ENCODE assay signal across 8 cellular contexts in the genomic region with DNA sequence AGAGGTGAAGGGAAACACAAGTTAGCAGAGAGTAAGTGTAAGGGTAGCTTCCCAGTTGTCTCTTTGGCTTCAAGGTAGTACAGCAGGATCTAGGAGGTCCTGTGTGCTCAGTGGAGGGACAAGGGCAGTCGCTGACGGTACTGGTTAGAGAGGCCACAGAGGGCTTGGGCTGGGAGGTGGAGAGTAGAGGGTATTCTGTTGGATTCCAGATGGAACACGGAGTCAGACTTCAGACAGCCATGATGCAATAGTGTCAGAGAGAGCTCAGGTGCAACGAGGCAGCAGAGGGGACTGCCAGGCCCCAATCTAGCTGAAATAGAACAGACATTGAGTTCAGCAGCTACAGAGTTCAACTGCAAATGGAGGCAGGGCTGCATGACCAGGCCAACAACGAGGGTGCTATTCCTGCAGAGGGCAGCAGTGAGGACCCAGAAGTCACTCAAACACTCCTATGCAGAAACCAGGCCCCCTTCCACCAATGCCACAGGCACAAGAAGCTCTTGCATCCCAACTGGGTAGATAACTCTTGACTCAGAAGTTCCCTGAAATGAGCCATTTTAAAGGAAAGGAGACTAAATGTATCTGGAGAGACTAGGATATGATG.
DNase-seq lines count a peak whose midpoint lies in the region; ATAC-seq, FAIRE-seq and TF ChIP-seq lines count a peak whose summit lies in the region.

No MANE protein-coding gene starts in this region.

- intact Hi-C loops in HCT116 (cut with micrococcal nuclease) = no loop called here
- intact Hi-C loops in PC-3 (cut with micrococcal nuclease) = no loop called here
- intact Hi-C loops in left lung (cut with DNase I) = no loop called here

- H3K79me2 ChIP-seq in HCT116 (ENCODE audit: insufficient read depth, low read length) (no peaks in the 10 kb centered on the region), PC-3 (ENCODE audit: low read length) (no peaks in the 10 kb centered on the region)

- no peak for TF ChIP-seq POLR2A in GM12891 (IDR thresholded peaks at IDR 0.05; ENCODE audit: low read depth, low read length)
- TF ChIP-seq POLR2A in HCT116 (IDR thresholded peaks at IDR 0.05; ENCODE audit: borderline replicate concordance, extremely low read depth, insufficient read depth, insufficient read length) = no peak

- no peaks in the 10 kb centered on the region for H3K9me3 ChIP-seq in HCT116 (ENCODE audit: control insufficient read depth in 1 of 2, insufficient read depth in 1 of 2, low read depth in 1 of 2, low read length in 2 of 2)
- H3K9me3 ChIP-seq in PC-3 (ENCODE audit: low read length) = no peaks in the 10 kb centered on the region
- no peaks in the 10 kb centered on the region for H3K9me3 ChIP-seq in left lung

- TF ChIP-seq RAD21 in HCT116 (IDR thresholded peaks at IDR 0.05; ENCODE audit: low read depth) = no peak

- no peak overlapping the region for H3K4me3 ChIP-seq in HCT116 (replicated peaks in 1 of 2; ENCODE audit: low read depth in 1 of 2, low read length in 2 of 2)
- no peak overlapping the region for H3K4me3 ChIP-seq in PC-3 (ENCODE audit: low read length)
- H3K4me3 ChIP-seq in kidney epithelial cell (ENCODE audit: low read depth, low read length) = no peak overlapping the region
- no peak overlapping the region for H3K4me3 ChIP-seq in left lung

- H3K4me1 ChIP-seq in HCT116 (ENCODE audit: control insufficient read depth in 1 of 2, insufficient read depth in 2 of 2, low read length in 2 of 2) = no peaks in the 10 kb centered on the region
- no peaks in the 10 kb centered on the region for H3K4me1 ChIP-seq in PC-3 (ENCODE audit: insufficient read depth, low read length)
- H3K4me1 ChIP-seq in left lung = no peaks in the 10 kb centered on the region

- DNase-seq in GM12891 (ENCODE audit: insufficient read length, low spot score) (peak; percentile 2), HCT116 (ENCODE audit: low read depth, low spot score) (no peak), PC-3 (peak; percentile 37), kidney epithelial cell (ENCODE audit: low read depth) (no peak), urothelium cell line (ENCODE audit: low spot score) (no peak), NCI-H1436 (lab: John Stamatoyannopoulos, UW) (no peak), left lung (no peak)
- no peak for DNase-seq in stimulated activated CD4-positive, alpha-beta T cell treated with anti-CD3 and anti-CD28 coated beads, Interleukin-4, amount 100 ng/mL, for 1 hour

- no peak overlapping the region for H2AFZ ChIP-seq in HCT116 (ENCODE audit: low read depth, low read length, poor library complexity, severe bottlenecking)
- no peak overlapping the region for H2AFZ ChIP-seq in PC-3 (ENCODE audit: low read length)

- POLR2A ChIA-PET in HCT116 (lab: Charles Lee) = no interaction called here
- POLR2A ChIA-PET in PC-3 (lab: Charles Lee; ENCODE audit: unreplicated experiment) = no interaction called here

- H3K27ac ChIP-seq in HCT116 (ENCODE audit: low read depth, low read length) (no peak overlapping the region), PC-3 (ENCODE audit: low read length) (no peak overlapping the region), left lung (no peak overlapping the region)

- BruUV-seq in HCT116 (replicated peaks; lab: Mats Ljungman, UMichigan) = no TSS peak
- BruUV-seq in PC-3 (replicated peaks; lab: Mats Ljungman, UMichigan) = no TSS peak

- CTCF ChIA-PET in HCT116 (lab: Charles Lee) (no interaction called here), PC-3 (lab: Charles Lee) (no interaction called here)

- no peaks in the 10 kb centered on the region for H3K9me2 ChIP-seq in HCT116 (ENCODE audit: insufficient read depth)
- no peaks in the 10 kb centered on the region for H3K9me2 ChIP-seq in PC-3 (replicated peaks; ENCODE audit: low read length)

- ATAC-seq in HCT116 = peak; percentile 75
- peak; percentile 55; the same call in 1 of the 2 replicates for ATAC-seq in PC-3
- ATAC-seq in left lung = no peak

- no peaks in the 10 kb centered on the region for H3K36me3 ChIP-seq in HCT116 (ENCODE audit: control insufficient read depth in 1 of 2, insufficient read depth in 2 of 2, low read length in 2 of 2)
- no peaks in the 10 kb centered on the region for H3K36me3 ChIP-seq in PC-3 (ENCODE audit: low read depth, low read length)
- H3K36me3 ChIP-seq in kidney epithelial cell (ENCODE audit: control insufficient read depth, insufficient read depth, low read length) = no peaks in the 10 kb centered on the region
- H3K36me3 ChIP-seq in left lung = no peaks in the 10 kb centered on the region

- H3K27me3 ChIP-seq in HCT116 (ENCODE audit: insufficient read depth, low read length) (no peaks in the 10 kb centered on the region), PC-3 (ENCODE audit: low read length) (no peaks in the 10 kb centered on the region), kidney epithelial cell (ENCODE audit: control insufficient read depth, insufficient read depth, low read length) (no peaks in the 10 kb centered on the region), left lung (no peaks in the 10 kb centered on the region)

- H3K9ac ChIP-seq in HCT116 (ENCODE audit: low read length) (no peak overlapping the region), PC-3 (ENCODE audit: low read length) (no peak overlapping the region)

- TF ChIP-seq CTCF in HCT116 (IDR thresholded peaks at IDR 0.05 in 2 of 3, conservative IDR thresholded peaks at IDR 0.05 in 1 of 3; ENCODE audit: borderline replicate concordance in 1 of 3, insufficient read depth in 1 of 3, low read depth in 2 of 3, low read length in 2 of 3) = peak in 2 of 3 experiments; percentile 34 to 37; a peak in 3 of 6 replicates
- peak; percentile 68 for TF ChIP-seq CTCF in PC-3 (conservative IDR thresholded peaks at IDR 0.05; ENCODE audit: low read depth, low read length)
- TF ChIP-seq CTCF in kidney epithelial cell (IDR thresholded peaks at IDR 0.05; ENCODE audit: insufficient read depth, low read length, poor library complexity, severe bottlenecking) = peak; percentile 25
- no peak for TF ChIP-seq CTCF in left lung (IDR thresholded peaks at IDR 0.05)

- FAIRE-seq in GM12891 (lab: Jason Lieb, UNC) = no peak
- FAIRE-seq in urothelium cell line (lab: Jason Lieb, UNC) = no peak

- no peaks in the 10 kb centered on the region for H3F3A ChIP-seq in PC-3 (ENCODE audit: low read length, unreplicated experiment)

- H4K20me1 ChIP-seq in HCT116 (ENCODE audit: insufficient read depth) (no peaks in the 10 kb centered on the region), PC-3 (ENCODE audit: low read length) (no peaks in the 10 kb centered on the region)

- no peak overlapping the region for H3K4me2 ChIP-seq in HCT116 (ENCODE audit: low read length)
- no peak overlapping the region for H3K4me2 ChIP-seq in PC-3 (ENCODE audit: low read length)

- RAD21 ChIA-PET in HCT116 (lab: Charles Lee; ENCODE audit: low non-redundant PET in 1 of 2, low total read pairs in 2 of 2, uncharacterized antibody in 2 of 2, unreplicated experiment in 2 of 2) = no interaction called here

TF ChIP-seq in GM12891, 5 proteins besides CTCF, POLR2A, EP300 and RAD21:
- TF ChIP-seq TAF1 (IDR thresholded peaks at IDR 0.05; ENCODE audit: low read depth, low read length) (no peak), PAX5 (IDR thresholded peaks at IDR 0.05; ENCODE audit: insufficient read depth, low read length, severe bottlenecking) (no peak), POLR2AphosphoS5 (IDR thresholded peaks at IDR 0.05; ENCODE audit: low read depth, low read length) (no peak), SPI1 (IDR thresholded peaks at IDR 0.05; ENCODE audit: low read depth, low read length) (no peak), POU2F2 (IDR thresholded peaks at IDR 0.05; ENCODE audit: low read depth, low read length) (no peak)
TF ChIP-seq in GM12891: peak in this region for 0.

TF ChIP-seq in HCT116, 20 proteins besides CTCF, POLR2A, EP300 and RAD21 (continues in another document):
- TF ChIP-seq SRF (IDR thresholded peaks at IDR 0.05; ENCODE audit: low read depth) (no peak), CBX3 (IDR thresholded peaks at IDR 0.05; ENCODE audit: low read depth) (no peak), CEBPB (IDR thresholded peaks at IDR 0.05; ENCODE audit: low read depth) (no peak), FOSL1 (IDR thresholded peaks at IDR 0.05; ENCODE audit: low read depth) (no peak), POLR2AphosphoS5 (IDR thresholded peaks at IDR 0.05; ENCODE audit: low read depth, low read length) (no peak), YY1 (IDR thresholded peaks at IDR 0.05; ENCODE audit: extremely low read depth, insufficient replicate concordance, low read depth, low read length) (no peak), EGR1 (IDR thresholded peaks at IDR 0.05; ENCODE audit: low read depth) (no peak), SIN3A (IDR thresholded peaks at IDR 0.05; ENCODE audit: low read depth) (no peak), JUND (IDR thresholded peaks at IDR 0.05) (no peak), ZNF274 (IDR thresholded peaks at IDR 0.05; ENCODE audit: low read depth, low read length) (no peak), EZH2 (IDR thresholded peaks at IDR 0.05) (no peak), ZFX (IDR thresholded peaks at IDR 0.05) (no peak)
- TF ChIP-seq, protein P1, sequence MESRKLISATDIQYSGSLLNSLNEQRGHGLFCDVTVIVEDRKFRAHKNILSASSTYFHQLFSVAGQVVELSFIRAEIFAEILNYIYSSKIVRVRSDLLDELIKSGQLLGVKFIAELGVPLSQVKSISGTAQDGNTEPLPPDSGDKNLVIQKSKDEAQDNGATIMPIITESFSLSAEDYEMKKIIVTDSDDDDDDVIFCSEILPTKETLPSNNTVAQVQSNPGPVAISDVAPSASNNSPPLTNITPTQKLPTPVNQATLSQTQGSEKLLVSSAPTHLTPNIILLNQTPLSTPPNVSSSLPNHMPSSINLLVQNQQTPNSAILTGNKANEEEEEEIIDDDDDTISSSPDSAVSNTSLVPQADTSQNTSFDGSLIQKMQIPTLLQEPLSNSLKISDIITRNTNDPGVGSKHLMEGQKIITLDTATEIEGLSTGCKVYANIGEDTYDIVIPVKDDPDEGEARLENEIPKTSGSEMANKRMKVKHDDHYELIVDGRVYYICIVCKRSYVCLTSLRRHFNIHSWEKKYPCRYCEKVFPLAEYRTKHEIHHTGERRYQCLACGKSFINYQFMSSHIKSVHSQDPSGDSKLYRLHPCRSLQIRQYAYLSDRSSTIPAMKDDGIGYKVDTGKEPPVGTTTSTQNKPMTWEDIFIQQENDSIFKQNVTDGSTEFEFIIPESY (IDR thresholded peaks at IDR 0.05; ENCODE audit: extremely low read depth, insufficient replicate concordance, low read length) = no peak

Comparison
In these comparisons a context has a peak if more than half of its experiments do, and no peak if none do; other contexts are left out.
1. DNase-seq: peak in GM12891 (single experiment) and PC-3 (single experiment); none in HCT116 (single experiment), kidney epithelial cell (single experiment), urothelium cell line (single experiment), NCI-H1436 (single experiment), stimulated activated CD4-positive, alpha-beta T cell treated with anti-CD3 and anti-CD28 coated beads, Interleukin-4, amount 100 ng/mL, for 1 hour (single experiment) and left lung (0 of 2).
2. CTCF ChIP-seq: peak in HCT116 (2 of 3), PC-3 (single experiment) and kidney epithelial cell (single experiment); none in left lung (0 of 2).